In the genomic region with DNA sequence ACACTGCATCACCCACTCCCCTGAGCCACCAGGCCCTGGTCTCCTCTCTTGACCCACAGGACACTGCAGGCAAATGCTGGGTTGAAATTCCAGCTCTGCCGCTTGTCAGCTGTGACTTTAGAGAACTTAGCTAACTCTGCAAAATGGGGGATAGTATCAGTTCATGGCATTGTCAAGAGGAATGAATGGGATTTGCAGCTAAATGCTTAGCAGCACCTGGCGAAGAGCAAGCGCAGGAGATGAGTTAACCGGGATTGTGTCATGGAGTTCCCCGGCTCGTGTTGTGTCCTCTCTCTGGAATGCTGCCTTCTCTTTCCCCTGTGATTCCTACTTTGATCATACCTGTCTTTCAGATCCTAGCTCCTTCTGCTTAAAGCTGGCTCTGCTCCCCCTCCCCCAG, we compare ENCODE assay signal across 12 cellular contexts.
"Had no signal": no experiment of that assay in that cellular context is flagged by ENCODE, and none has a peak within 500 bp of the region (broad histone marks: within the 10 kb centered on the region; RNA-seq: fewer than 3 reads in every experiment).

No MANE protein-coding gene starts in this region.

- H3K27me3 Mint-ChIP-seq: activated CD4-positive, alpha-beta T cell treated with anti-CD3 and anti-CD28 coated beads for 36 hours; activated CD8-positive, alpha-beta T cell treated with anti-CD3 and anti-CD28 coated beads for 36 hours had no signal

- H3K27ac Mint-ChIP-seq: activated CD4-positive, alpha-beta T cell treated with anti-CD3 and anti-CD28 coated beads for 36 hours; activated CD8-positive, alpha-beta T cell treated with anti-CD3 and anti-CD28 coated beads for 36 hours; activated naive CD8-positive, alpha-beta T cell treated with anti-CD3 and anti-CD28 coated beads, Interleukin-2, amount 50 U/mL, for 24 hours; stimulated activated memory B cell treated with anti-CD40 and anti-IgM and Interleukin-4, amounts not matched to agents 10 μg/mL and 1 μg/mL and 100 μg/mL, for 72 hours had no signal

- H3K9me3 ChIP-seq: prostate gland, right lobe of liver, spleen, tibial nerve had no signal

- DNase-seq: activated CD4-positive, alpha-beta T cell treated with anti-CD3 and anti-CD28 coated beads for 36 hours; activated CD8-positive, alpha-beta memory T cell treated with anti-CD3 and anti-CD28 coated beads, Interleukin-2, amount 50 U/mL, for 48 hours; activated CD8-positive, alpha-beta T cell treated with anti-CD3 and anti-CD28 coated beads for 36 hours; activated naive CD4-positive, alpha-beta T cell treated with Interleukin-2 at 50 U/mL for 16 hours; activated naive CD8-positive, alpha-beta T cell treated with anti-CD3 and anti-CD28 coated beads, Interleukin-2, amount 50 U/mL, for 24 hours; right lobe of liver; spleen; stimulated activated CD4-positive, alpha-beta T cell treated with anti-CD3 and anti-CD28 coated beads, Interleukin-1b, Interleukin-23, amount 100 ng/mL, for 48 hours; T1000 had no signal

- ATAC-seq: activated CD4-positive, alpha-beta T cell treated with anti-CD3 and anti-CD28 coated beads for 36 hours; activated CD8-positive, alpha-beta T cell treated with anti-CD3 and anti-CD28 coated beads for 36 hours; activated naive CD8-positive, alpha-beta T cell treated with anti-CD3 and anti-CD28 coated beads, Interleukin-2, amount 50 U/mL, for 24 hours; right lobe of liver; stimulated activated memory B cell treated with anti-CD40 and anti-IgM and Interleukin-4, amounts not matched to agents 10 μg/mL and 1 μg/mL and 100 μg/mL, for 72 hours had no signal

- H3K36me3 Mint-ChIP-seq: stimulated activated memory B cell treated with anti-CD40 and anti-IgM and Interleukin-4, amounts not matched to agents 10 μg/mL and 1 μg/mL and 100 μg/mL, for 72 hours had no signal

- H3K4me1 Mint-ChIP-seq: activated CD4-positive, alpha-beta T cell treated with anti-CD3 and anti-CD28 coated beads for 36 hours; activated naive CD8-positive, alpha-beta T cell treated with anti-CD3 and anti-CD28 coated beads, Interleukin-2, amount 50 U/mL, for 24 hours had no signal

- H3K27me3 ChIP-seq: right lobe of liver, spleen, tibial nerve had no signal

- H3K36me3 ChIP-seq: prostate gland, right lobe of liver, spleen had no signal

- H3K4me3 ChIP-seq: prostate gland, right lobe of liver, spleen, tibial nerve had no signal

- H3K9me3 Mint-ChIP-seq: activated CD8-positive, alpha-beta T cell treated with anti-CD3 and anti-CD28 coated beads for 36 hours; activated naive CD8-positive, alpha-beta T cell treated with anti-CD3 and anti-CD28 coated beads, Interleukin-2, amount 50 U/mL, for 24 hours; stimulated activated memory B cell treated with anti-CD40 and anti-IgM and Interleukin-4, amounts not matched to agents 10 μg/mL and 1 μg/mL and 100 μg/mL, for 72 hours had no signal

- H3K4me3 Mint-ChIP-seq: activated CD4-positive, alpha-beta T cell treated with anti-CD3 and anti-CD28 coated beads for 36 hours; activated CD8-positive, alpha-beta T cell treated with anti-CD3 and anti-CD28 coated beads for 36 hours; activated naive CD8-positive, alpha-beta T cell treated with anti-CD3 and anti-CD28 coated beads, Interleukin-2, amount 50 U/mL, for 24 hours; stimulated activated memory B cell treated with anti-CD40 and anti-IgM and Interleukin-4, amounts not matched to agents 10 μg/mL and 1 μg/mL and 100 μg/mL, for 72 hours had no signal
